In genomic region chr4:168710353-168710946, GRCh38 we compare ENCODE assay signal across 9 cellular contexts.
A peak's percentile ranks its signal among the peaks of the same experiment; 100 is the strongest.
DNase-seq lines count a peak whose midpoint lies in the region; ATAC-seq and TF ChIP-seq lines count a peak whose summit lies in the region.
"Had no signal": no experiment of that assay in that cellular context is flagged by ENCODE, and none has a peak within 500 bp of the region (broad histone marks: within the 10 kb centered on the region; RNA-seq: fewer than 3 reads in every experiment).

No MANE protein-coding gene starts in this region.

- DNase-seq in BE2C: peak; percentile 14
- DNase-seq in HT1080 (ENCODE audit: low read depth): peak; percentile 32
- DNase-seq in adrenal gland: peak; percentile 22 to 74 (median 29)
- DNase-seq in iPS DF 4.7 (ENCODE audit: extremely low read depth, low spot score): peak; percentile 22
- DNase-seq in stromal cell of bone marrow (ENCODE audit: low read depth): peak; percentile 56
- no peak for DNase-seq in glutamatergic neuron
- no peak for DNase-seq in DMS153 (lab: John Stamatoyannopoulos, UW)

- H3K4me1 Mint-ChIP-seq in glutamatergic neuron (ENCODE audit: low read depth, unreplicated experiment): peaks cover 8% of the 10 kb centered on the region

- WGBS in adrenal gland, 4 donors: 50 to 56% (median 56%) methylated on average over 3 of the region's 3 CpGs

- no peaks in the 10 kb centered on the region for H3K36me3 Mint-ChIP-seq in glutamatergic neuron (ENCODE audit: unreplicated experiment)

- H3K4me1 ChIP-seq in BE2C (no peaks in the 10 kb centered on the region), adrenal gland (replicated peaks in 1 of 2) (no peaks in the 10 kb centered on the region)

- H3K27ac Mint-ChIP-seq in glutamatergic neuron (ENCODE audit: unreplicated experiment): no peak overlapping the region

- H3K9me3 Mint-ChIP-seq in glutamatergic neuron (ENCODE audit: unreplicated experiment): peaks cover 2% of the 10 kb centered on the region
- H3K9me3 Mint-ChIP-seq: dendritic cell treated with granulocyte-macrophage colony-stimulating factor and Interleukin-4, amounts not matched to agents 40 ng/mL and 50 ng/mL, for 4 days had no signal

- H3K27me3 Mint-ChIP-seq in glutamatergic neuron (ENCODE audit: unreplicated experiment): no peaks in the 10 kb centered on the region

- intact Hi-C loops in adrenal gland (cut with DNase I): loop anchor here in 1 of 2 donors (10.0 kb wide), 1 partner anchor 204 kb away; no protein-coding TSS in a partner anchor

- no peak for TF ChIP-seq POLR2A in adrenal gland (IDR thresholded peaks at IDR 0.05)

- no peak for ATAC-seq in HG03045 (IDR thresholded peaks at IDR 0.05; ENCODE audit: unreplicated experiment)

- TF ChIP-seq CTCF in BE2C (IDR thresholded peaks at IDR 0.05; ENCODE audit: low read depth, low read length) (peak; percentile 61), adrenal gland (IDR thresholded peaks at IDR 0.05) (peak in 5 of 6 experiments; percentile 39 to 71 (median 62)), glutamatergic neuron (IDR thresholded peaks at IDR 0.05; ENCODE audit: partially characterized antibody, unreplicated experiment) (no peak)

- no peak overlapping the region for H3K4me3 ChIP-seq in BE2C (ENCODE audit: low read depth, low read length)
- H3K4me3 ChIP-seq in adrenal gland: no peak overlapping the region

- H3K27me3 ChIP-seq in BE2C (no peaks in the 10 kb centered on the region), adrenal gland (no peaks in the 10 kb centered on the region)

- no peak overlapping the region for H3K27ac ChIP-seq in adrenal gland

- H3K36me3 ChIP-seq in BE2C (no peaks in the 10 kb centered on the region), adrenal gland (replicated peaks in 1 of 2) (no peaks in the 10 kb centered on the region)

- H3K9me3 ChIP-seq in BE2C (no peaks in the 10 kb centered on the region), adrenal gland (replicated peaks in 1 of 3) (no peaks in the 10 kb centered on the region)

- H3K4me3 Mint-ChIP-seq in glutamatergic neuron (ENCODE audit: unreplicated experiment): no peak overlapping the region
- H3K4me3 Mint-ChIP-seq: dendritic cell treated with granulocyte-macrophage colony-stimulating factor and Interleukin-4, amounts not matched to agents 40 ng/mL and 50 ng/mL, for 4 days had no signal

Comparison
In these comparisons a context has a peak if more than half of its experiments do, and no peak if none do; other contexts are left out.
1. DNase-seq: peak in BE2C (single experiment), HT1080 (single experiment), adrenal gland (7 of 7), iPS DF 4.7 (single experiment) and stromal cell of bone marrow (single experiment); none in glutamatergic neuron (single experiment) and DMS153 (single experiment).